Comparison of ENCODE assay signal across 10 cellular contexts in genomic region chr2:86788881-86789686, GRCh38. TPM values are rescaled to one million over a fixed set of nuclear protein-coding genes. Genes with fewer than 3 reads are reported as not detected.
DNase-seq lines count a peak whose midpoint lies in the region; ATAC-seq, FAIRE-seq and TF ChIP-seq lines count a peak whose summit lies in the region.
"Had no signal": no experiment of that assay in that cellular context is flagged by ENCODE, and none has a peak within 500 bp of the region (broad histone marks: within the 10 kb centered on the region; RNA-seq: fewer than 3 reads in every experiment).

No MANE protein-coding gene starts in this region.

- peaks cover 55% of the 10 kb centered on the region for H3K4me1 Mint-ChIP-seq in activated naive CD8-positive, alpha-beta T cell treated with anti-CD3 and anti-CD28 coated beads, Interleukin-2, amount 10 ng/mL, durations not matched to agents 7 days and 5 days
- peaks cover 21% of the 10 kb centered on the region for H3K4me1 Mint-ChIP-seq in CD4-positive, alpha-beta T cell (ENCODE audit: low read depth)

- no CpG with 5 or more reads among the region's 64 CpGs for WGBS in iPS DF 6.9 (ENCODE audit: insufficient coverage, insufficient read length)
- WGBS in small intestine, 3 donors: 5 to 8% (median 8%) methylated on average over 61 to 64 of the region's 64 CpGs

- no peak for TF ChIP-seq CTCF in brain microvascular endothelial cell (IDR thresholded peaks at IDR 0.05; ENCODE audit: low read depth, low read length, missing control alignments)
- TF ChIP-seq CTCF in CD4-positive, alpha-beta T cell (IDR thresholded peaks at IDR 0.05): no peak
- TF ChIP-seq CTCF in GM10266 (IDR thresholded peaks at IDR 0.05; ENCODE audit: control insufficient read depth, insufficient read depth, low read depth, missing control alignments): no peak

- peaks cover 68% of the 10 kb centered on the region for H3K27me3 ChIP-seq in HUES6 (ENCODE audit: control insufficient read depth, insufficient read depth, low read length)
- peaks cover 36% of the 10 kb centered on the region for H3K27me3 ChIP-seq in iPS DF 6.9 (ENCODE audit: control insufficient read depth, insufficient read depth, low read length)
- H3K27me3 ChIP-seq in small intestine (ENCODE audit: control insufficient read depth in 2 of 2, insufficient read depth in 2 of 2, low read length in 2 of 2): peaks cover 13 to 29% of the 10 kb centered on the region in 2 donors
- H3K27me3 ChIP-seq in brain microvascular endothelial cell (replicated peaks): peaks cover 52% of the 10 kb centered on the region
- H3K27me3 ChIP-seq in CD4-positive, alpha-beta T cell (ENCODE audit: control insufficient read depth, insufficient read depth, low read length): peaks cover 55% of the 10 kb centered on the region

- POLR2A ChIA-PET in activated naive CD8-positive, alpha-beta T cell treated with anti-CD3 and anti-CD28 coated beads, Interleukin-2, amount 10 ng/mL, durations not matched to agents 7 days and 5 days (lab: Charles Lee): interaction anchor here (8.2 to 19.1 kb wide), 2 partner anchors 17 to 34 kb away, joined by 145 to 755 read pairs; no protein-coding TSS in a partner anchor
- POLR2A ChIA-PET in CD4-positive, alpha-beta T cell (lab: Charles Lee): no interaction called here

- no peaks in the 10 kb centered on the region for H3K36me3 ChIP-seq in HUES6 (ENCODE audit: control insufficient read depth, insufficient read depth, low read length)
- no peaks in the 10 kb centered on the region for H3K36me3 ChIP-seq in iPS DF 6.9 (ENCODE audit: control insufficient read depth, insufficient read depth, low read length)
- H3K36me3 ChIP-seq in small intestine (ENCODE audit: control insufficient read depth in 2 of 2, insufficient read depth in 2 of 2, low read length in 2 of 2): no peaks in the 10 kb centered on the region
- H3K36me3 ChIP-seq in brain microvascular endothelial cell (replicated peaks): no peaks in the 10 kb centered on the region

- H3K9me3 ChIP-seq in HUES6 (ENCODE audit: control insufficient read depth, insufficient read depth, low read depth, low read length) (no peaks in the 10 kb centered on the region), iPS DF 6.9 (ENCODE audit: control insufficient read depth, insufficient read depth, low read length) (no peaks in the 10 kb centered on the region), small intestine (ENCODE audit: control insufficient read depth, low read depth) (no peaks in the 10 kb centered on the region)
- H3K9me3 ChIP-seq in CD4-positive, alpha-beta T cell (ENCODE audit: control insufficient read depth, low read length): no peaks in the 10 kb centered on the region

- H3K36me3 Mint-ChIP-seq in activated naive CD8-positive, alpha-beta T cell treated with anti-CD3 and anti-CD28 coated beads, Interleukin-2, amount 10 ng/mL, durations not matched to agents 7 days and 5 days: peaks cover 48% of the 10 kb centered on the region
- no peaks in the 10 kb centered on the region for H3K36me3 Mint-ChIP-seq in CD4-positive, alpha-beta T cell (ENCODE audit: low read depth)
- H3K36me3 Mint-ChIP-seq: activated naive CD4-positive, alpha-beta T cell treated with anti-CD3 and anti-CD28 coated beads, Interleukin-2, amount 50 U/mL, for 24 hours had no signal

- H3K27me3 Mint-ChIP-seq in activated naive CD8-positive, alpha-beta T cell treated with anti-CD3 and anti-CD28 coated beads, Interleukin-2, amount 10 ng/mL, durations not matched to agents 7 days and 5 days: no peaks in the 10 kb centered on the region
- H3K27me3 Mint-ChIP-seq in CD4-positive, alpha-beta T cell: peaks cover 57% of the 10 kb centered on the region

- ATAC-seq in activated naive CD8-positive, alpha-beta T cell treated with anti-CD3 and anti-CD28 coated beads, Interleukin-2, amount 10 ng/mL, durations not matched to agents 7 days and 5 days (ENCODE audit: low read depth): no peak
- ATAC-seq in CD4-positive, alpha-beta T cell (ENCODE audit: poor library complexity): no peak
- ATAC-seq in HG03469 (IDR thresholded peaks at IDR 0.05; ENCODE audit: unreplicated experiment): no peak

- intact Hi-C loops in CD4-positive, alpha-beta T cell (cut with DNase I, micrococcal nuclease): no loop called here

- peak overlapping the region; percentile 99 for H3K27ac Mint-ChIP-seq in activated naive CD8-positive, alpha-beta T cell treated with anti-CD3 and anti-CD28 coated beads, Interleukin-2, amount 10 ng/mL, durations not matched to agents 7 days and 5 days
- no peak overlapping the region for H3K27ac Mint-ChIP-seq in CD4-positive, alpha-beta T cell
- H3K27ac Mint-ChIP-seq: activated naive CD4-positive, alpha-beta T cell treated with anti-CD3 and anti-CD28 coated beads, Interleukin-2, amount 50 U/mL, for 24 hours had no signal

- H3K4me3 Mint-ChIP-seq in activated naive CD8-positive, alpha-beta T cell treated with anti-CD3 and anti-CD28 coated beads, Interleukin-2, amount 10 ng/mL, durations not matched to agents 7 days and 5 days: peak overlapping the region; percentile 93
- H3K4me3 Mint-ChIP-seq in CD4-positive, alpha-beta T cell: no peak overlapping the region

- peak; percentile 77 for DNase-seq in activated naive CD8-positive, alpha-beta T cell treated with anti-CD3 and anti-CD28 coated beads, Interleukin-2, amount 10 ng/mL, durations not matched to agents 7 days and 5 days
- DNase-seq in iPS DF 6.9 (ENCODE audit: low read depth, low spot score) (no peak), small intestine (no peak), brain microvascular endothelial cell (no peak), GM10266 (ENCODE audit: extremely low spot score) (no peak)
- DNase-seq in CD4-positive, alpha-beta T cell: no peak

- H3K9ac ChIP-seq in HUES6 (ENCODE audit: low read length): no peak overlapping the region

- H3K4me1 ChIP-seq in HUES6 (ENCODE audit: control insufficient read depth, insufficient read depth, low read length): peaks cover 10% of the 10 kb centered on the region
- no peaks in the 10 kb centered on the region for H3K4me1 ChIP-seq in iPS DF 6.9 (ENCODE audit: control insufficient read depth, insufficient read depth, low read length)
- H3K4me1 ChIP-seq in small intestine (ENCODE audit: control insufficient read depth in 2 of 2, insufficient read depth in 1 of 2, low read depth in 1 of 2, low read length in 1 of 2): peaks cover 0 to 2% of the 10 kb centered on the region in 2 donors

- in situ Hi-C loops in brain microvascular endothelial cell (cut with HindIII; ENCODE audit: low pct_ligation_motif_present, low sequenced_read_pairs): no loop called here

- H3K9me3 Mint-ChIP-seq in activated naive CD8-positive, alpha-beta T cell treated with anti-CD3 and anti-CD28 coated beads, Interleukin-2, amount 10 ng/mL, durations not matched to agents 7 days and 5 days: no peaks in the 10 kb centered on the region
- H3K9me3 Mint-ChIP-seq in CD4-positive, alpha-beta T cell: no peaks in the 10 kb centered on the region
- H3K9me3 Mint-ChIP-seq: activated naive CD4-positive, alpha-beta T cell treated with anti-CD3 and anti-CD28 coated beads, Interleukin-2, amount 50 U/mL, for 24 hours had no signal

- H3K4me3 ChIP-seq in HUES6 (ENCODE audit: low read depth, low read length): peak overlapping the region; percentile 46; the same call in 1 of the 2 replicates
- H3K4me3 ChIP-seq in iPS DF 6.9 (ENCODE audit: low read length): peak overlapping the region; percentile 8; the same call in 1 of the 2 replicates
- peak overlapping the region in 1 of 2 donors; percentile 55 for H3K4me3 ChIP-seq in small intestine (ENCODE audit: low read depth in 1 of 2, low read length in 2 of 2)
- no peak overlapping the region for H3K4me3 ChIP-seq in brain microvascular endothelial cell (ENCODE audit: low read depth, low read length)

- no peak for FAIRE-seq in small intestine (lab: Jason Lieb, UNC)

- CTCF ChIA-PET in CD4-positive, alpha-beta T cell (lab: Charles Lee): no interaction called here

- H3K27ac ChIP-seq in HUES6 (ENCODE audit: low read depth, low read length) (no peak overlapping the region), iPS DF 6.9 (ENCODE audit: low read length) (no peak overlapping the region), small intestine (ENCODE audit: low read depth in 1 of 2, low read length in 1 of 2) (peak overlapping the region; percentile 43 to 85), brain microvascular endothelial cell (no peak overlapping the region)
- no peak overlapping the region for H3K27ac ChIP-seq in CD4-positive, alpha-beta T cell (ENCODE audit: low read depth, low read length)

RNA-seq across cellular contexts. Expression of gene CD8A, which starts 1.6 kb away (rescaled TPM):
- 100 to 1,000 TPM; 666 to 683 TPM for total RNA-seq in activated naive CD8-positive, alpha-beta T cell treated with anti-CD3 and anti-CD28 coated beads, Interleukin-2, amount 10 ng/mL, durations not matched to agents 7 days and 5 days
- polyA plus RNA-seq in small intestine: 10 to 100 TPM in 1 of 3 donors, 1 to 10 TPM in 2; 1.8 to 13.0 (median 3.7) TPM
- 1 to 10 TPM; 1.3 to 2.1 TPM for total RNA-seq in CD4-positive, alpha-beta T cell
- total RNA-seq: renal cortical epithelial cell had no signal

Comparison
In these comparisons a context has a peak if more than half of its experiments do, and no peak if none do; other contexts are left out.
1. H3K27ac ChIP-seq: peak in small intestine (2 of 2); none in HUES6 (single experiment), iPS DF 6.9 (single experiment), brain microvascular endothelial cell (single experiment) and CD4-positive, alpha-beta T cell (single experiment).
2. RNA of gene CD8A, which starts 1.6 kb away (total RNA-seq): 666 to 683 TPM in activated naive CD8-positive, alpha-beta T cell treated with anti-CD3 and anti-CD28 coated beads, Interleukin-2, amount 10 ng/mL, durations not matched to agents 7 days and 5 days; 1.3 to 2.1 TPM in CD4-positive, alpha-beta T cell; every median in the first group is over 100 times any median in the second.